In the genomic region with DNA sequence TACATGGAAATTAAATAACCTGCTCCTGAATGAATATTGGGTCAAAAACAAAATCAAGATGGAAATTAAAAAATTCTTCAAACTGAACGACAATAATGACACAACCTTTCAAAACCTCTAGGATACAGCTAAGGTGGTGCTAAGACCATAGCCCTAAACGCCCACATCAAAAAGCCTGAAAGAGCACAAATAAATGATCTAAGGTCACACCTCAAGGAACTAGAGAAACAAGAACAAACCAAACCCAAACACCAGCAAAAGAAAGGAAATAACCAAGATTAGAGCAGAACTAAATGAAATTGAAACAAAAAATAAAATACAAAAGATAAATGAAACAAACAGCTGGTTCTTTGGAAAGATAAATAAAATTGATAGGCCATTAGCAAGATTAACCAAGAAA, we compare ENCODE assay signal across 1 cellular context. TPM values are rescaled to one million over a fixed set of nuclear protein-coding genes. Genes with fewer than 3 reads are reported as not detected.
"Had no signal": no experiment of that assay in that cellular context is flagged by ENCODE, and none has a peak within 500 bp of the region (broad histone marks: within the 10 kb centered on the region; RNA-seq: fewer than 3 reads in every experiment).

No MANE protein-coding gene starts in this region.

RNA-seq across cellular contexts. Expression of gene SERPINB9, which starts 22.9 kb away (rescaled TPM):
- total RNA-seq: SK-MEL-5 had no signal
